Comparison of ENCODE assay signal across 12 cellular contexts in the genomic region with DNA sequence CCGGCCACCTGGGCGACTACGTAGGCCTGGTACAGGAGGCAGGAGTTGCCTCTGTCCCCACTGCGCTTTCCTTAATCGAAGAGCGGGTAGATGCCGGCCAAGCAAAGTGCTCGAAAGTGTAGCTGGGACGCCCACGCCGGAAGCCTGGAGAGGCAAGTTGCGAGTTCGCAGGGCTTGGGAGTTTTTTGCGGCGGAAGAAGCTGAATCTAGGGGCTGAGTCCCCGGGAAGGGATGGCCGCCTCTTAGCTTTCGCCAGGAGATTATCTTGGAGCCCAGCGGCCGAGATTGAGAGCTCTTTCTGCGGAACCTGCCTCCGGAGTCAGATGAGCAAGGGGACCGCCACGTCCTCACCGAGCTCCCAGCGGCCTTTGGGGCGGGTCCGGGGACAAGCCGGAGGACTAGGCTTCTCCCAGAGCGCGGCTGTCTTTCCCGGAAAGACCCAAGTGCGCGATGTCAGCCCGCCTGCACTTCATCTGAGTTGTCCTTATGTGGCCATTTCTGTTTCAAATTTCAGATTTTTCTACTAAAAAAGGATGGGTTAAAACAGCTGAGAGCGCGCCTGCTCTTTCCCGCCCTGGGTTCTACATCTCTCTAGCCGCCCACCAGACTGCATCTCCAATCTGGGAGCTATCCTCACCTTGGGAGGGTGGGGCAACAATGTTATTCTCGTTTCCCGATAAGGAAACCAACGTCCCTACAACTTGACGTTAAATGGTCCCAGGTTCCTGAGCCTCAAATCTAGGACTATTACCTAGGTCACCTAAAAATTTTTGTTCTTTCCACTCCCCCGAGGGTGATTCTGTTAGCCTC.
DNase-seq lines count a peak whose midpoint lies in the region; ATAC-seq and TF ChIP-seq lines count a peak whose summit lies in the region.
"Had no signal": no experiment of that assay in that cellular context is flagged by ENCODE, and none has a peak within 500 bp of the region (broad histone marks: within the 10 kb centered on the region; RNA-seq: fewer than 3 reads in every experiment).

No MANE protein-coding gene starts in this region.

- no peaks in the 10 kb centered on the region for H3K4me1 ChIP-seq in neuron (ENCODE audit: insufficient read depth, low read length)

- no peak for ATAC-seq in GM21529 (IDR thresholded peaks at IDR 0.05; ENCODE audit: unreplicated experiment)
- ATAC-seq: stimulated activated effector memory CD8-positive, alpha-beta T cell treated with anti-CD3 and anti-CD28 coated beads, Interleukin-12 subunit alpha, Interleukin-12 subunit beta, amount 100 ng/mL, for 72 hours had no signal

- DNase-seq in AG10803 (ENCODE audit: low read depth) (peak; percentile 17), HuH-7.5 (ENCODE audit: low spot score) (peak; percentile 57), fibroblast of pulmonary artery (ENCODE audit: low read depth) (no peak), medulla oblongata (ENCODE audit: extremely low spot score) (no peak)
- no peak for DNase-seq in activated CD4-positive, CD25-positive, alpha-beta regulatory T cell (lab: John Stamatoyannopoulos, UW)
- no peak for DNase-seq in effector CD8-positive, alpha-beta T cell (lab: John Stamatoyannopoulos, UW)
- DNase-seq: DMS 273 treated with DMSO at 0.1 percent for 48 hours, KG1, NCI-H774 had no signal

- H2AFZ ChIP-seq in neuron (ENCODE audit: low read depth, low read length): peak overlapping the region; percentile 44

- H3K36me3 ChIP-seq in neuron (ENCODE audit: insufficient read depth, low read length): no peaks in the 10 kb centered on the region

- TF ChIP-seq CTCF in AG10803 (conservative IDR thresholded peaks at IDR 0.05; ENCODE audit: low read length) (no peak), fibroblast of pulmonary artery (IDR thresholded peaks at IDR 0.05; ENCODE audit: low read length, missing control alignments) (no peak)

- peak overlapping the region; percentile 27 for H3K4me3 ChIP-seq in AG10803 (ENCODE audit: low read length)
- H3K4me3 ChIP-seq in fibroblast of pulmonary artery (replicated peaks; ENCODE audit: low read depth, low read length): peak overlapping the region; percentile 12
- H3K4me3 ChIP-seq in neuron (ENCODE audit: low read length): no peak overlapping the region

- H3K9me3 ChIP-seq in neuron (ENCODE audit: low read length): peaks cover under 1% of the 10 kb centered on the region

- peaks cover 96% of the 10 kb centered on the region for H3K27me3 ChIP-seq in neuron (ENCODE audit: insufficient read depth, low read length)

Comparison
In these comparisons a context has a peak if more than half of its experiments do, and no peak if none do; other contexts are left out.
1. DNase-seq: peak in AG10803 (single experiment) and HuH-7.5 (single experiment); none in fibroblast of pulmonary artery (single experiment), medulla oblongata (single experiment), activated CD4-positive, CD25-positive, alpha-beta regulatory T cell (0 of 4) and effector CD8-positive, alpha-beta T cell (single experiment).